Comparison of ENCODE assay signal across 20 cellular contexts in the genomic region with DNA sequence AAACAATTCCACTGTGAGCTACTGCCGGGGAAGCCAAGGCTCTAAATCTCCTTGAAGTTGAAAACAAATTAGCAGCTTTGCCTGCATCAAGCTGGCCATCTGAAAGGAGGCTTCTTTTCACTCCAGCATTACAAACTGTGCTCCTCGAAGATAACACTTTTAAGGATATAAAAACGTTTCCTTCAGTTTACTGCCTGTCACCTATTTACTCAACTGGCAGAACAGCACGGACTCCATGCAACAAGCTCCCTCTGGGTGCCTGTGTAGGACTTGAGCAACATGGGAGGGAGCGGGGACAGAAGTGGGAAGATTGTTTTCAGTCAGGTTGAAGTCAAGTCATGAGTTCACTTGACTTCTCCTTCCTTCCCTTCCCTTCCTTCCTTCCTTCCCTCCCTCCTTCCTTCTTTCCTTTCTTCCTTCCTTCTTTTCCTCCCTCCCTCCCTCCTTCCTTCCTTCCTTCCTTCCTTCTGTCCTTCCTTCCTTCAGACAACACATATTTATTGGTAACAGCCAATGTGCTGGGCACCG.
A peak's percentile ranks its signal among the peaks of the same experiment; 100 is the strongest.
DNase-seq lines count a peak whose midpoint lies in the region; ATAC-seq, FAIRE-seq and TF ChIP-seq lines count a peak whose summit lies in the region.
"Had no signal": no experiment of that assay in that cellular context is flagged by ENCODE, and none has a peak within 500 bp of the region (broad histone marks: within the 10 kb centered on the region; RNA-seq: fewer than 3 reads in every experiment).

No MANE protein-coding gene starts in this region.

- H3K27ac ChIP-seq in left ventricle myocardium inferior (replicated peaks): peak overlapping the region; percentile 73
- peak overlapping the region; percentile 44 to 68 (median 58) for H3K27ac ChIP-seq in esophagus muscularis mucosa (replicated peaks in 1 of 4)
- H3K27ac ChIP-seq in pancreas: peak overlapping the region in 1 of 4 donors; percentile 51
- H3K27ac ChIP-seq: A549, PC-9 had no signal

- 61% methylated on average over 6 of the region's 6 CpGs for WGBS in esophagus muscularis mucosa
- WGBS in pancreas, 2 donors: 52% methylated on average over 6 of the region's 6 CpGs

- H3K4me3 ChIP-seq in left ventricle myocardium inferior (no peak overlapping the region), esophagus muscularis mucosa (no peak overlapping the region), pancreas (no peak overlapping the region)
- H3K4me3 ChIP-seq: A549, PC-9, tibial nerve had no signal

- TF ChIP-seq EP300 in esophagus muscularis mucosa (IDR thresholded peaks at IDR 0.05): no peak

- H3K4me1 ChIP-seq in left ventricle myocardium inferior (peaks cover 54% of the 10 kb centered on the region), esophagus muscularis mucosa (peaks cover 40 to 80% (median 68%) of the 10 kb centered on the region in 4 donors), pancreas (peaks cover 35 to 61% (median 49%) of the 10 kb centered on the region in 3 donors)

- H3K9me3 ChIP-seq in left ventricle myocardium inferior (replicated peaks): no peaks in the 10 kb centered on the region
- H3K9me3 ChIP-seq in esophagus muscularis mucosa: no peaks in the 10 kb centered on the region
- no peaks in the 10 kb centered on the region for H3K9me3 ChIP-seq in pancreas
- H3K9me3 ChIP-seq: A549, tibial nerve had no signal

- H3K27me3 ChIP-seq in left ventricle myocardium inferior (ENCODE audit: low read depth): no peaks in the 10 kb centered on the region
- H3K27me3 ChIP-seq in esophagus muscularis mucosa: no peaks in the 10 kb centered on the region
- H3K27me3 ChIP-seq in pancreas: no peaks in the 10 kb centered on the region
- H3K27me3 ChIP-seq: tibial nerve had no signal

- DNase-seq in left ventricle myocardium inferior (no peak), Right ventricle myocardium inferior (ENCODE audit: missing footprints) (no peak), esophagus muscularis mucosa (ENCODE audit: extremely low spot score) (no peak), pancreas (no peak), NAMALWA (ENCODE audit: low spot score) (no peak), NCI-H1092 treated with DMSO at 0.1 percent for 48 hours (lab: John Stamatoyannopoulos, UW) (no peak), NCI-H1436 (lab: John Stamatoyannopoulos, UW) (no peak)
- DNase-seq: activated CD4-positive, alpha-beta T cell treated with anti-CD3 and anti-CD28 coated beads, Interleukin-2, amount 50 U/mL, for 1 hour; activated naive CD4-positive, alpha-beta T cell treated with anti-CD3 and anti-CD28 coated beads, Interleukin-2, amount 50 U/mL, for 16 hours; activated T-cell treated with anti-CD3 and anti-CD28 coated beads for 4 hours; CD4-positive, CD25-positive, alpha-beta regulatory T cell; naive thymus-derived CD4-positive, alpha-beta T cell; NCI-H187 treated with DMSO at 0.1 percent for 48 hours; NCI-H510A treated with DMSO at 0.1 percent for 48 hours; PC-9 had no signal

- intact Hi-C loops in left ventricle myocardium inferior (cut with micrococcal nuclease) (no loop called here), Right ventricle myocardium inferior (cut with DNase I) (no loop called here), esophagus muscularis mucosa (cut with DNase I) (no loop called here), pancreas (cut with DNase I) (no loop called here)

- TF ChIP-seq POLR2A in esophagus muscularis mucosa (IDR thresholded peaks at IDR 0.05; ENCODE audit: low read depth): no peak

- no peak for FAIRE-seq in pancreas (lab: Jason Lieb, UNC)
- FAIRE-seq: A549 had no signal

- TF ChIP-seq CTCF in left ventricle myocardium inferior (IDR thresholded peaks at IDR 0.05; ENCODE audit: borderline replicate concordance): no peak
- TF ChIP-seq CTCF in esophagus muscularis mucosa (IDR thresholded peaks at IDR 0.05): no peak
- no peak for TF ChIP-seq CTCF in pancreas (IDR thresholded peaks at IDR 0.05)

- ATAC-seq in Right ventricle myocardium inferior (no peak), pancreas (peak in 3 of 4 donors; percentile 11 to 42 (median 21)), HG02884 (IDR thresholded peaks at IDR 0.05; ENCODE audit: unreplicated experiment) (no peak)
- ATAC-seq: A549; naive thymus-derived CD4-positive, alpha-beta T cell; sciatic nerve; SK-N-SH treated with all-trans-retinoic acid at 6 μM for 48 hours had no signal

- H3K36me3 ChIP-seq in left ventricle myocardium inferior: no peaks in the 10 kb centered on the region
- H3K36me3 ChIP-seq in esophagus muscularis mucosa: no peaks in the 10 kb centered on the region
- H3K36me3 ChIP-seq in pancreas: no peaks in the 10 kb centered on the region
- H3K36me3 ChIP-seq: tibial nerve had no signal

Comparison
In these comparisons a context has a peak if more than half of its experiments do, and no peak if none do; other contexts are left out.
1. ATAC-seq: peak in pancreas (3 of 4); none in Right ventricle myocardium inferior (single experiment) and HG02884 (single experiment).